ENCODE assay signal across 21 cellular contexts in genomic region chr5:167285591-167285990, GRCh38.
DNase-seq lines count a peak whose midpoint lies in the region; ATAC-seq, FAIRE-seq and TF ChIP-seq lines count a peak whose summit lies in the region.
"Had no signal": no experiment of that assay in that cellular context is flagged by ENCODE, and none has a peak within 500 bp of the region (broad histone marks: within the 10 kb centered on the region; RNA-seq: fewer than 3 reads in every experiment).

No MANE protein-coding gene starts in this region.

- no peak overlapping the region for H2AFZ ChIP-seq in HepG2 (ENCODE audit: low read length)

- TF ChIP-seq CTCF in A549 (IDR thresholded peaks at IDR 0.05) (no peak), HepG2 (CRISPR knock-in tag; IDR thresholded peaks at IDR 0.05) (no peak)

- no peak for TF ChIP-seq EP300 in A549 (IDR thresholded peaks at IDR 0.05)
- TF ChIP-seq EP300 in HepG2 (IDR thresholded peaks at IDR 0.05; ENCODE audit: low read depth in 2 of 2, low read length in 2 of 2): no peak
- TF ChIP-seq EP300 in HepG2 (CRISPR knock-in tag; IDR thresholded peaks at IDR 0.05; ENCODE audit: borderline replicate concordance): no peak

- H3K9ac ChIP-seq in SK-N-MC (ENCODE audit: insufficient read length) (peak overlapping the region; percentile 4), HepG2 (ENCODE audit: insufficient read depth, low read depth, low read length) (no peak overlapping the region)

- CTCF ChIA-PET in A549 (lab: Yijun Ruan, JAX) (no interaction called here), HepG2 (lab: Yijun Ruan, JAX; ENCODE audit: low intra/inter-chr PET ratio, low total read pairs) (no interaction called here)

- no peaks in the 10 kb centered on the region for H3K79me2 ChIP-seq in HepG2 (ENCODE audit: insufficient read depth, low read length)

- in situ Hi-C loops in HepG2 (cut with HindIII; ENCODE audit: extremely low pct_ligation_motif_present, low pct_unique_long_range_greater_than_20kb): no loop called here

- TF ChIP-seq RAD21 in A549 (conservative IDR thresholded peaks at IDR 0.05 in 1 of 2, IDR thresholded peaks at IDR 0.05 in 1 of 2) (no peak), HepG2 (CRISPR knock-in tag; IDR thresholded peaks at IDR 0.05) (no peak)

- H3K4me1 ChIP-seq in A549 (no peaks in the 10 kb centered on the region), HepG2 (ENCODE audit: insufficient read depth, low read length) (no peaks in the 10 kb centered on the region)
- H3K4me1 ChIP-seq: BE2C, HAP-1 had no signal

- 72% methylated on average over 5 of the region's 5 CpGs for whole genome bisulfite sequencing in A549 (ENCODE audit: missing lambda C conversion rate)
- WGBS in HepG2 (ENCODE audit: low lambda C conversion rate): 14% methylated on average over 5 of the region's 5 CpGs

- BruUV-seq in HepG2 (replicated peaks; lab: Mats Ljungman, UMichigan): no TSS peak

- H4K20me1 ChIP-seq in HepG2 (ENCODE audit: insufficient read depth, low read length): no peaks in the 10 kb centered on the region

- H3K27ac ChIP-seq in A549: no peak overlapping the region
- peak overlapping the region; percentile 62 for H3K27ac ChIP-seq in SK-N-MC
- H3K27ac ChIP-seq in HepG2 (ENCODE audit: extremely low read length, insufficient read depth, low read length): no peak overlapping the region
- H3K27ac ChIP-seq: HL-60 had no signal

- H3K9me3 ChIP-seq in A549 (no peaks in the 10 kb centered on the region), SK-N-MC (ENCODE audit: low read depth, low read length) (no peaks in the 10 kb centered on the region), HepG2 (ENCODE audit: low read length) (no peaks in the 10 kb centered on the region)
- H3K9me3 ChIP-seq: BE2C, HAP-1 had no signal

- no peak for DNase-seq in A549 (ENCODE audit: low read depth in 1 of 2, low spot score in 1 of 2)
- DNase-seq in SK-N-MC (ENCODE audit: low read depth, low spot score): no peak
- DNase-seq in HepG2 (ENCODE audit: low spot score): no peak
- DNase-seq in sciatic nerve (ENCODE audit: low spot score): no peak
- no peak for DNase-seq in hepatic stellate cell (ENCODE audit: low spot score)
- DNase-seq in NCI-H2171 (lab: John Stamatoyannopoulos, UW): no peak
- DNase-seq: 8988T; ACHN; BE2C; C1 segment of cervical spinal cord; CD4-positive, CD25-positive, alpha-beta regulatory T cell; CD8-positive, alpha-beta memory T cell; COR-L47; DMS 273 treated with DMSO at 0.1 percent for 48 hours; DMS53; DND-41; EL had no signal

- no peak for FAIRE-seq in A549 (lab: Jason Lieb, UNC)
- FAIRE-seq in HepG2 (lab: Jason Lieb, UNC): no peak
- FAIRE-seq: GM12878 had no signal

- POLR2A ChIA-PET in A549 (lab: Yijun Ruan, JAX): no interaction called here
- POLR2A ChIA-PET in HepG2 (lab: Yijun Ruan, JAX): no interaction called here

- TF ChIP-seq POLR2A in A549 (IDR thresholded peaks at IDR 0.05; ENCODE audit: low read length): no peak
- TF ChIP-seq POLR2A in HepG2 (IDR thresholded peaks at IDR 0.05; ENCODE audit: insufficient read depth in 1 of 2, low read depth in 2 of 2, low read length in 2 of 2): no peak

- intact Hi-C loops in HepG2 (cut with micrococcal nuclease; ENCODE audit: unreplicated experiment) (no loop called here), sciatic nerve (cut with DNase I) (no loop called here)

- H3K4me2 ChIP-seq in A549 (no peak overlapping the region), HepG2 (ENCODE audit: low read depth, low read length) (no peak overlapping the region)

- H3K27me3 ChIP-seq in HepG2 (ENCODE audit: control insufficient read depth in 1 of 2, insufficient read depth in 2 of 2, low read length in 2 of 2): no peaks in the 10 kb centered on the region
- H3K27me3 ChIP-seq: BE2C had no signal

- no peaks in the 10 kb centered on the region for H3K36me3 ChIP-seq in SK-N-MC (ENCODE audit: insufficient read depth, low read length)
- H3K36me3 ChIP-seq in HepG2 (replicated peaks in 1 of 2; ENCODE audit: control insufficient read depth in 1 of 2, insufficient read depth in 2 of 2, low read length in 2 of 2): no peaks in the 10 kb centered on the region
- H3K36me3 ChIP-seq: BE2C, HAP-1 had no signal

- no peak for ATAC-seq in A549
- no peak for ATAC-seq in HepG2
- peak; percentile 26 for ATAC-seq in sciatic nerve
- no peak for ATAC-seq in HG02840 (IDR thresholded peaks at IDR 0.05; ENCODE audit: low FRiP score, unreplicated experiment)
- ATAC-seq: GM12878 had no signal

- H3K4me3 ChIP-seq in A549 (no peak overlapping the region), SK-N-MC (peak overlapping the region; percentile 48), HepG2 (replicated peaks in 1 of 3; ENCODE audit: insufficient read depth in 1 of 3, low read depth in 2 of 3, low read length in 3 of 3) (no peak overlapping the region)
- H3K4me3 ChIP-seq: GM12878, HAP-1 had no signal

TF ChIP-seq in A549, 52 proteins besides CTCF, POLR2A, EP300 and RAD21:
- TF ChIP-seq MAFK (IDR thresholded peaks at IDR 0.05; ENCODE audit: partially characterized antibody) (peak; percentile 34), BHLHE40 (IDR thresholded peaks at IDR 0.05; ENCODE audit: low read depth, low read length) (no peak), PBX3 (IDR thresholded peaks at IDR 0.05) (no peak), JUNB (IDR thresholded peaks at IDR 0.05) (no peak)

TF ChIP-seq in HepG2, 621 proteins besides CTCF, POLR2A, EP300 and RAD21:
- TF ChIP-seq MAFF (IDR thresholded peaks at IDR 0.05; ENCODE audit: low read depth, low read length) (0 out of 2 replicates have a peak, but pooled peaks have one; percentile 18), MAFK (conservative IDR thresholded peaks at IDR 0.05 in 1 of 2, IDR thresholded peaks at IDR 0.05 in 1 of 2; ENCODE audit: low read length in 2 of 2) (peak; percentile 10 to 41; a peak in 2 of 4 replicates), TCF12 (IDR thresholded peaks at IDR 0.05) (no peak), TCF12 (CRISPR knock-in tag; IDR thresholded peaks at IDR 0.05) (no peak)

Comparison
In these comparisons a context has a peak if more than half of its experiments do, and no peak if none do; other contexts are left out.
1. Of the 38 proteins assayed by ChIP-seq in both HepG2 and A549: peak only in HepG2: none; only in A549: none; in both: MAFK; in neither: 37.